ENCODE assay signal across 8 cellular contexts in the genomic region with DNA sequence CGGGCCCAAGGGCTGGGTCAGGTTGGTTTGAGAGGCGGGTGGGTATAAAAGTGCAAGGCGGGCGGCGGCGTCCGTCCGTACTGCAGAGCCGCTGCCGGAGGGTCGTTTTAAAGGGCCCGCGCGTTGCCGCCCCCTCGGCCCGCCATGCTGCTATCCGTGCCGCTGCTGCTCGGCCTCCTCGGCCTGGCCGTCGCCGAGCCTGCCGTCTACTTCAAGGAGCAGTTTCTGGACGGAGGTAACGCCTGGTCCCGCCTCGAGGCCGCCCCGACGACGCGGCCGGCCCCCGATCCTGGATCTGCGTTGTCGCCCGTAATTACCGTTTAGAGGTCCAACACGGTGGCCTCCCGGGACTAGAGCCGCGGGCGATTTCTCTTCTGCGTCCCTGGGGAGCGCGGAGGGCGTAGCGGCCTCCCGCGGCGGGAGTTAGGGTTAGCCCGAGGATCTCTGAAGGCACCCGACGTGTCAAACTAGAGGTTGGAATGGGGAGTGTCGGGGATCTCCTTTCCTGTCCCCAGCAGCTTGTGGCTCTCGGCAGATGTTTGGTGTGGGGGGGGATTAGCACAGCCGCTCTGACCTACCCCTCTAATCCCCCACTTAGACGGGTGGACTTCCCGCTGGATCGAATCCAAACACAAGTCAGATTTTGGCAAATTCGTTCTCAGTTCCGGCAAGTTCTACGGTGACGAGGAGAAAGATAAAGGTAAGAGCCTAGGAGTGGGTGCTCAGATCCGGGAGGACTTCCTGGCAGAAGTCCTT. TPM values are rescaled to one million over a fixed set of nuclear protein-coding genes. Genes with fewer than 3 reads are reported as not detected.
DNase-seq lines count a peak whose midpoint lies in the region; ATAC-seq and TF ChIP-seq lines count a peak whose summit lies in the region.

Gene CALR (plus strand): TSS at position 74 of the 756 bp plus-strand sequence. CDS start 71 bp downstream, at position 145.

- DNase-seq in COLO668 (lab: John Stamatoyannopoulos, UW; ENCODE audit: unreplicated experiment) (peak; percentile 54), GM23338 (ENCODE audit: low spot score) (no peak), left kidney (ENCODE audit: low read depth, low spot score) (peak; percentile 59), UCSD-AML1 (lab: John Stamatoyannopoulos, UW; ENCODE audit: unreplicated experiment) (no peak), cerebellar cortex (ENCODE audit: low spot score) (no peak)
- DNase-seq in central memory CD8-positive, alpha-beta T cell (ENCODE audit: low spot score in 2 of 2), result peak in 1 of 2 donors; percentile 40

- H3K4me3 ChIP-seq in GM23338, result peak within 1 kb of the TSS; percentile 99
- H3K4me3 ChIP-seq in subcutaneous abdominal adipose tissue (ENCODE audit: low read depth in 1 of 5, low read length in 5 of 5), result peak within 1 kb of the TSS; percentile 76 to 99 (median 93)

- H3K36me3 ChIP-seq in GM23338 (ENCODE audit: insufficient read depth) (peaks cover 46% of the 10 kb centered on the region), subcutaneous abdominal adipose tissue (ENCODE audit: control insufficient read depth in 5 of 5, insufficient read depth in 5 of 5, low read length in 5 of 5) (peaks cover 0 to 43% (median 35%) of the 10 kb centered on the region in 5 donors)

- ATAC-seq in GM23338, result peak; percentile 6
- peak; percentile 34 for ATAC-seq in central memory CD8-positive, alpha-beta T cell (replicated peaks; ENCODE audit: extremely low read depth, poor library complexity, severe bottlenecking)

- H3K36me3 Mint-ChIP-seq in GM23338 (ENCODE audit: low read depth), result peaks cover 54% of the 10 kb centered on the region
- peaks cover 60% of the 10 kb centered on the region for H3K36me3 Mint-ChIP-seq in central memory CD8-positive, alpha-beta T cell (ENCODE audit: insufficient read depth)

- peak within 1 kb of the TSS; percentile 95 for H3K27ac Mint-ChIP-seq in GM23338
- peak within 1 kb of the TSS; percentile 97 for H3K27ac Mint-ChIP-seq in central memory CD8-positive, alpha-beta T cell (ENCODE audit: low read depth)

- no peaks in the 10 kb centered on the region for H3K9me2 ChIP-seq in GM23338 (ENCODE audit: insufficient read depth)

- H3F3A ChIP-seq in GM23338 (replicated peaks; ENCODE audit: low read depth), result peaks cover 61% of the 10 kb centered on the region

- H3K4me1 ChIP-seq in GM23338 (ENCODE audit: insufficient read depth), result peaks cover 22% of the 10 kb centered on the region
- H3K4me1 ChIP-seq in subcutaneous abdominal adipose tissue (ENCODE audit: control insufficient read depth in 5 of 5, insufficient read depth in 5 of 5, low read length in 5 of 5), result peaks cover 9 to 47% (median 39%) of the 10 kb centered on the region in 5 donors

- 0 out of 4 replicates have a peak, but pooled peaks of 1 of the 2 experiments have one; percentile 16 for TF ChIP-seq CTCF in GM23338 (conservative IDR thresholded peaks at IDR 0.05; ENCODE audit: low read depth in 2 of 2)

- no peaks in the 10 kb centered on the region for H3K27me3 ChIP-seq in GM23338 (ENCODE audit: insufficient read depth)
- H3K27me3 ChIP-seq in subcutaneous abdominal adipose tissue (ENCODE audit: control insufficient read depth in 5 of 5, insufficient read depth in 4 of 5, low read length in 5 of 5), result no peaks in the 10 kb centered on the region

- peaks cover 33% of the 10 kb centered on the region for H3K4me1 Mint-ChIP-seq in GM23338
- H3K4me1 Mint-ChIP-seq in central memory CD8-positive, alpha-beta T cell, result peaks cover 48% of the 10 kb centered on the region

- H3K4me2 ChIP-seq in GM23338, result peak within 1 kb of the TSS; percentile 96

- H3K9me3 Mint-ChIP-seq in GM23338, result no peaks in the 10 kb centered on the region
- H3K9me3 Mint-ChIP-seq in central memory CD8-positive, alpha-beta T cell, result no peaks in the 10 kb centered on the region

- H3K27me3 Mint-ChIP-seq in GM23338 (ENCODE audit: insufficient read depth, low read depth, poor library complexity), result peaks cover 16% of the 10 kb centered on the region
- no peaks in the 10 kb centered on the region for H3K27me3 Mint-ChIP-seq in central memory CD8-positive, alpha-beta T cell

- peak within 1 kb of the TSS; percentile 94 for H3K27ac ChIP-seq in GM23338 (ENCODE audit: low read depth)
- peak within 1 kb of the TSS; percentile 86 for H3K27ac ChIP-seq in subcutaneous abdominal adipose tissue (ENCODE audit: low read depth, low read length)

- H3K79me2 ChIP-seq in GM23338 (replicated peaks; ENCODE audit: insufficient read depth), result peaks cover 32% of the 10 kb centered on the region

- H3K4me3 Mint-ChIP-seq in GM23338, result peak within 1 kb of the TSS; percentile 99
- H3K4me3 Mint-ChIP-seq in central memory CD8-positive, alpha-beta T cell, result peak within 1 kb of the TSS; percentile 98

- peaks cover 33% of the 10 kb centered on the region for H4K20me1 ChIP-seq in GM23338 (replicated peaks; ENCODE audit: insufficient read depth)

- no peaks in the 10 kb centered on the region for H3K9me3 ChIP-seq in subcutaneous abdominal adipose tissue (ENCODE audit: control insufficient read depth in 5 of 5, low read length in 5 of 5)

- no peak within 1 kb of the TSS; the same call in 1 of the 2 replicates for H2AFZ ChIP-seq in GM23338

- peak within 1 kb of the TSS; percentile 81 to 98 (median 93) for H3K9ac ChIP-seq in subcutaneous abdominal adipose tissue (ENCODE audit: low read length in 5 of 5)

TF ChIP-seq in GM23338, 12 proteins besides CTCF, POLR2A, EP300 and RAD21 (continues in another document):
- TF ChIP-seq STAT1 (IDR thresholded peaks at IDR 0.05; ENCODE audit: unreplicated experiment) (no peak), ZNF114 (CRISPR knock-in tag; IDR thresholded peaks at IDR 0.05) (no peak)

TF ChIP-seq in PFSK-1, 5 proteins besides CTCF, POLR2A, EP300 and RAD21:
- no peak for TF ChIP-seq FOXP2 (optimal IDR thresholded peaks at IDR 0.05; ENCODE audit: borderline replicate concordance, extremely low read depth, extremely low read length, insufficient read depth)
- TF ChIP-seq REST (IDR thresholded peaks at IDR 0.05; ENCODE audit: insufficient read depth in 1 of 2, low read depth in 2 of 2, low read length in 2 of 2), result 0 out of 4 replicates have a peak, but pooled peaks of 1 of the 2 experiments have one; percentile 3
- TF ChIP-seq SIN3A (IDR thresholded peaks at IDR 0.05; ENCODE audit: borderline replicate concordance, insufficient read depth, low read length), result peak; percentile 73; the same call in 1 of the 2 replicates
- TF ChIP-seq POLR2AphosphoS5 (IDR thresholded peaks at IDR 0.05; ENCODE audit: low read depth, low read length), result peak; percentile 95
- no peak for TF ChIP-seq TAF1 (IDR thresholded peaks at IDR 0.05; ENCODE audit: borderline replicate concordance, insufficient read depth, low read length)

RNA-seq across cellular contexts. Expression of gene CALR, which starts in this region (rescaled TPM):
- total RNA-seq in GM23338 (2014; rRNA removed; shearing (Covaris generic)), result 724 and 760 TPM in 2 replicates
- 1,131 and 1,182 TPM in 2 replicates for polyA plus RNA-seq in GM23338 (2016; fragmentation: Nextera tagmentation; extraction: Ambion mirVana)
- polyA plus RNA-seq in PFSK-1 (2012; ENCODE audit: insufficient read length, low read depth), result 885 TPM

Comparison
In these comparisons a context has a peak if more than half of its experiments do, and no peak if none do; other contexts are left out.
1. DNase-seq: peak in COLO668 (single experiment) and left kidney (single experiment); none in GM23338 (single experiment), UCSD-AML1 (single experiment) and cerebellar cortex (single experiment).